Comparison of ENCODE assay signal across 12 cellular contexts in genomic region chr17:48486557-48486956, GRCh38. TPM values are rescaled to one million over a fixed set of nuclear protein-coding genes. Genes with fewer than 3 reads are reported as not detected.
DNase-seq lines count a peak whose midpoint lies in the region; TF ChIP-seq lines count a peak whose summit lies in the region.
"Had no signal": no experiment of that assay in that cellular context is flagged by ENCODE, and none has a peak within 500 bp of the region (broad histone marks: within the 10 kb centered on the region; RNA-seq: fewer than 3 reads in every experiment).

No MANE protein-coding gene starts in this region.

- H3K27me3 Mint-ChIP-seq in osteocyte (ENCODE audit: unreplicated experiment): peaks cover 32% of the 10 kb centered on the region

- no peak overlapping the region for H3K4me3 ChIP-seq in AG04450 (ENCODE audit: low read depth, low read length)
- no peak overlapping the region for H3K4me3 ChIP-seq in esophagus squamous epithelium
- no peak overlapping the region for H3K4me3 ChIP-seq in colonic mucosa
- no peak overlapping the region for H3K4me3 ChIP-seq in esophagus muscularis mucosa

- H3K36me3 ChIP-seq in esophagus squamous epithelium (no peaks in the 10 kb centered on the region), colonic mucosa (no peaks in the 10 kb centered on the region), esophagus muscularis mucosa (no peaks in the 10 kb centered on the region)

- TF ChIP-seq EP300 in esophagus muscularis mucosa (IDR thresholded peaks at IDR 0.05): no peak

- intact Hi-C loops in esophagus squamous epithelium (cut with DNase I) (no loop called here), colonic mucosa (cut with DNase I) (loop anchor here (10.0 kb wide), 1 partner anchor 132 kb away; no protein-coding TSS in a partner anchor), esophagus muscularis mucosa (cut with DNase I) (no loop called here)

- 36 to 59% methylated on average over 5 of the region's 5 CpGs for whole genome bisulfite sequencing in esophagus squamous epithelium, 2 donors
- 68% methylated on average over 5 of the region's 5 CpGs for WGBS in esophagus muscularis mucosa

- H3K4me3 Mint-ChIP-seq in osteocyte (ENCODE audit: unreplicated experiment): no peak overlapping the region
- H3K4me3 Mint-ChIP-seq: activated naive CD4-positive, alpha-beta T cell treated with anti-CD3 and anti-CD28 coated beads, Interleukin-2, amount 10 ng/mL, durations not matched to agents 7 days and 5 days had no signal

- H3K36me3 Mint-ChIP-seq in osteocyte (ENCODE audit: unreplicated experiment): no peaks in the 10 kb centered on the region
- H3K36me3 Mint-ChIP-seq: activated naive CD4-positive, alpha-beta T cell treated with anti-CD3 and anti-CD28 coated beads, Interleukin-2, amount 10 ng/mL, durations not matched to agents 7 days and 5 days had no signal

- POLR2A ChIA-PET in AG04450 (lab: Yijun Ruan, JAX): interaction anchor here (0.5 to 1.1 kb wide), 4 partner anchors 17 to 70 kb away, joined by 3 to 5 read pairs (median 4); no protein-coding TSS in a partner anchor

- H3K4me1 ChIP-seq in esophagus squamous epithelium (peaks cover 0 to 19% (median 8%) of the 10 kb centered on the region in 3 donors), colonic mucosa (peaks cover 3% of the 10 kb centered on the region), esophagus muscularis mucosa (peaks cover 0 to 11% (median 9%) of the 10 kb centered on the region in 4 donors)

- no peak overlapping the region for H3K27ac Mint-ChIP-seq in osteocyte (ENCODE audit: unreplicated experiment)
- H3K27ac Mint-ChIP-seq: activated naive CD4-positive, alpha-beta T cell treated with anti-CD3 and anti-CD28 coated beads, Interleukin-2, amount 10 ng/mL, durations not matched to agents 7 days and 5 days had no signal

- no peak for TF ChIP-seq POLR2A in esophagus squamous epithelium (IDR thresholded peaks at IDR 0.05)
- TF ChIP-seq POLR2A in esophagus muscularis mucosa (IDR thresholded peaks at IDR 0.05; ENCODE audit: low read depth): no peak

- H3K9me3 Mint-ChIP-seq in osteocyte (ENCODE audit: unreplicated experiment): no peaks in the 10 kb centered on the region
- H3K9me3 Mint-ChIP-seq: activated naive CD4-positive, alpha-beta T cell treated with anti-CD3 and anti-CD28 coated beads, Interleukin-2, amount 10 ng/mL, durations not matched to agents 7 days and 5 days had no signal

- no peak overlapping the region for H3K9ac ChIP-seq in colonic mucosa (ENCODE audit: low read depth in 2 of 2, low read length in 2 of 2)

- H3K9me3 ChIP-seq in AG04450 (ENCODE audit: control insufficient read depth, insufficient read depth, low read length) (no peaks in the 10 kb centered on the region), esophagus squamous epithelium (no peaks in the 10 kb centered on the region), colonic mucosa (no peaks in the 10 kb centered on the region), esophagus muscularis mucosa (no peaks in the 10 kb centered on the region)

- H3K27ac ChIP-seq in AG04450 (ENCODE audit: low read depth, low read length) (peak overlapping the region; percentile 49), esophagus squamous epithelium (no peak overlapping the region), colonic mucosa (no peak overlapping the region), esophagus muscularis mucosa (replicated peaks in 1 of 4) (no peak overlapping the region)
- H3K27ac ChIP-seq: C4-2B had no signal

- H3K4me1 Mint-ChIP-seq in osteocyte (ENCODE audit: unreplicated experiment): no peaks in the 10 kb centered on the region

- DNase-seq in AG04450 (ENCODE audit: low read depth, low spot score): peak; percentile 98
- peak; percentile 85 for DNase-seq in HS-5 (ENCODE audit: low read depth)
- peak; percentile 82 for DNase-seq in amniotic stem cell (lab: John Stamatoyannopoulos, UW)
- DNase-seq in islet precursor cell: peak; percentile 98
- no peak for DNase-seq in esophagus squamous epithelium (lab: John Stamatoyannopoulos, UW)
- no peak for DNase-seq in colonic mucosa
- DNase-seq in osteocyte (ENCODE audit: extremely low spot score, unreplicated experiment): no peak
- no peak for DNase-seq in esophagus muscularis mucosa (ENCODE audit: extremely low spot score)
- DNase-seq: activated CD4-positive, alpha-beta T cell treated with anti-CD3 and anti-CD28 coated beads for 1 hour; activated naive CD4-positive, alpha-beta T cell treated with anti-CD3 and anti-CD28 coated beads, Interleukin-2, amount 10 ng/mL, durations not matched to agents 7 days and 5 days had no signal

- CTCF ChIA-PET in AG04450 (lab: Charles Lee): interaction anchor here (0.6 to 1.2 kb wide), 3 partner anchors 14 to 81 kb away, joined by 3 to 4 read pairs (median 3); no protein-coding TSS in a partner anchor

- H3K27me3 ChIP-seq in AG04450 (ENCODE audit: control insufficient read depth, insufficient read depth, low read length) (no peaks in the 10 kb centered on the region), esophagus squamous epithelium (peaks cover 0 to 51% (median 0%) of the 10 kb centered on the region in 4 donors), colonic mucosa (no peaks in the 10 kb centered on the region), esophagus muscularis mucosa (no peaks in the 10 kb centered on the region)

- TF ChIP-seq CTCF in AG04450 (IDR thresholded peaks at IDR 0.05; ENCODE audit: low read depth, low read length) (peak; percentile 57), esophagus squamous epithelium (IDR thresholded peaks at IDR 0.05) (no peak), colonic mucosa (IDR thresholded peaks at IDR 0.05) (no peak), osteocyte (IDR thresholded peaks at IDR 0.05) (no peak), esophagus muscularis mucosa (IDR thresholded peaks at IDR 0.05) (no peak)

RNA-seq across cellular contexts. Expression of gene HOXB1, which starts 44.3 kb away (rescaled TPM):
- polyA plus RNA-seq in AG04450 (2011; rRNA removed): not detected in 2 replicates
- not detected in 2 replicates for polyA minus RNA-seq in AG04450 (2011; rRNA and poly(A)+ RNA removed)
- total RNA-seq in esophagus squamous epithelium (under 1 TPM in 1 of 4 donors, not detected in 3; 0.19 TPM), colonic mucosa (not detected), osteocyte (not detected in 2 replicates), esophagus muscularis mucosa (not detected)
- total RNA-seq: endothelial cell of umbilical vein had no signal
- polyA plus RNA-seq: endothelial cell of umbilical vein had no signal

RNA-seq across cellular contexts. Expression of gene SKAP1, which starts 56.5 kb away (rescaled TPM):
- polyA plus RNA-seq in AG04450 (2011; rRNA removed): not detected in 2 replicates
- polyA minus RNA-seq in AG04450 (2011; rRNA and poly(A)+ RNA removed): not detected in 2 replicates
- total RNA-seq in esophagus squamous epithelium: 1 to 10 TPM in 2 of 4 donors, under 1 TPM in 1, not detected in 1; 0.83 to 5.1 (median 3.4) TPM
- 1 to 10 TPM; 1.2 to 2.1 TPM for total RNA-seq in colonic mucosa
- total RNA-seq in osteocyte: not detected in 2 replicates
- 1 to 10 TPM; 1.1 to 1.7 (median 1.2) TPM for total RNA-seq in esophagus muscularis mucosa
- polyA plus RNA-seq: endothelial cell of umbilical vein had no signal

RNA-seq across cellular contexts. Expression of gene HOXB2, which starts 58.4 kb away (rescaled TPM):
- 16.3 and 17.9 TPM in 2 replicates for polyA plus RNA-seq in AG04450 (2011; rRNA removed)
- polyA minus RNA-seq in AG04450 (2011; rRNA and poly(A)+ RNA removed): 7.4 and 10.2 TPM in 2 replicates
- 10 to 100 TPM in 3 of 4 donors, 1 to 10 TPM in 1; 9.2 to 24.2 (median 17.1) TPM for total RNA-seq in esophagus squamous epithelium
- total RNA-seq in colonic mucosa: 1 to 10 TPM; 2.6 to 6.4 TPM
- total RNA-seq in osteocyte: not detected in 2 replicates
- 10 to 100 TPM; 36.3 to 86.4 (median 63.4) TPM for total RNA-seq in esophagus muscularis mucosa

Comparison
In these comparisons a context has a peak if more than half of its experiments do, and no peak if none do; other contexts are left out.
1. DNase-seq: peak in AG04450 (single experiment), HS-5 (single experiment), amniotic stem cell (single experiment) and islet precursor cell (single experiment); none in esophagus squamous epithelium (single experiment), colonic mucosa (single experiment), osteocyte (single experiment) and esophagus muscularis mucosa (single experiment).